Comparison of ENCODE assay signal across 20 cellular contexts in genomic region chr5:158843305-158843704, GRCh38.
DNase-seq lines count a peak whose midpoint lies in the region; ATAC-seq and TF ChIP-seq lines count a peak whose summit lies in the region.
"Had no signal": no experiment of that assay in that cellular context is flagged by ENCODE, and none has a peak within 500 bp of the region (broad histone marks: within the 10 kb centered on the region; RNA-seq: fewer than 3 reads in every experiment).

No MANE protein-coding gene starts in this region.

- intact Hi-C loops in esophagus muscularis mucosa (cut with DNase I): no loop called here
- intact Hi-C loops in gastrocnemius medialis (cut with DNase I; ENCODE audit: low total_unique reads): no loop called here
- intact Hi-C loops in colonic mucosa (cut with DNase I): no loop called here

- TF ChIP-seq CTCF in esophagus muscularis mucosa (IDR thresholded peaks at IDR 0.05): no peak
- no peak for TF ChIP-seq CTCF in gastrocnemius medialis (IDR thresholded peaks at IDR 0.05 in 4 of 5, conservative IDR thresholded peaks at IDR 0.05 in 1 of 5)
- no peak for TF ChIP-seq CTCF in colonic mucosa (IDR thresholded peaks at IDR 0.05)

- H3K4me2 ChIP-seq in BLaER1: peak overlapping the region; percentile 80
- H3K4me2 ChIP-seq: smooth muscle cell had no signal

- ATAC-seq in gastrocnemius medialis (no peak), GM18870 (IDR thresholded peaks at IDR 0.05; ENCODE audit: unreplicated experiment) (no peak)
- ATAC-seq: left lobe of liver had no signal

- DNase-seq in NCI-H524 treated with DMSO at 0.1 percent for 48 hours (lab: John Stamatoyannopoulos, UW) (peak; percentile 86), esophagus muscularis mucosa (ENCODE audit: extremely low spot score) (peak; percentile 75), gastrocnemius medialis (no peak), colonic mucosa (no peak), NCI-H1048 (lab: John Stamatoyannopoulos, UW) (no peak), NOMO-1 (lab: John Stamatoyannopoulos, UW; ENCODE audit: unreplicated experiment in 2 of 2) (no peak)
- DNase-seq: activated CD4-positive, alpha-beta memory T cell treated with anti-CD3 and anti-CD28 coated beads for 36 hours; activated effector memory CD4-positive, alpha-beta T cell treated with Interleukin-2 at 50 U/mL for 16 hours; cortex of kidney; NCI-H1417 treated with DMSO at 0.1 percent for 48 hours; NCI-H526; stimulated activated naive CD4-positive, alpha-beta T cell treated with Interleukin-2 at 50 U/mL for 16 hours; T1000; transverse colon had no signal

- peaks cover 100% of the 10 kb centered on the region for H4K20me1 ChIP-seq in BLaER1

- H3K27me3 ChIP-seq in BLaER1: no peaks in the 10 kb centered on the region
- H3K27me3 ChIP-seq in esophagus muscularis mucosa: peaks cover 0 to 7% (median 0%) of the 10 kb centered on the region in 4 donors
- no peaks in the 10 kb centered on the region for H3K27me3 ChIP-seq in gastrocnemius medialis
- no peaks in the 10 kb centered on the region for H3K27me3 ChIP-seq in colonic mucosa
- H3K27me3 ChIP-seq: transverse colon had no signal

- H3K4me1 ChIP-seq in BLaER1: peaks cover 97% of the 10 kb centered on the region
- peaks cover 0 to 8% (median 0%) of the 10 kb centered on the region in 4 donors for H3K4me1 ChIP-seq in esophagus muscularis mucosa
- H3K4me1 ChIP-seq in gastrocnemius medialis: peaks cover 0 to 6% of the 10 kb centered on the region in 2 donors
- no peaks in the 10 kb centered on the region for H3K4me1 ChIP-seq in colonic mucosa
- H3K4me1 ChIP-seq: transverse colon had no signal

- TF ChIP-seq POLR2A in esophagus muscularis mucosa (IDR thresholded peaks at IDR 0.05; ENCODE audit: low read depth) (no peak), gastrocnemius medialis (IDR thresholded peaks at IDR 0.05) (no peak)

- H3K4me3 ChIP-seq in BLaER1 (no peak overlapping the region), esophagus muscularis mucosa (no peak overlapping the region), gastrocnemius medialis (no peak overlapping the region), colonic mucosa (no peak overlapping the region)
- H3K4me3 ChIP-seq: HAP-1, smooth muscle cell, transverse colon had no signal

- peak overlapping the region; percentile 84 for H3K27ac ChIP-seq in BLaER1
- H3K27ac ChIP-seq in esophagus muscularis mucosa (replicated peaks in 1 of 4): peak overlapping the region in 2 of 4 donors; percentile 10 to 18
- H3K27ac ChIP-seq in gastrocnemius medialis: peak overlapping the region in 3 of 4 donors; percentile 10 to 36 (median 14)
- no peak overlapping the region for H3K27ac ChIP-seq in colonic mucosa
- H3K27ac ChIP-seq: RWPE1, transverse colon had no signal

- no peak for TF ChIP-seq EP300 in esophagus muscularis mucosa (IDR thresholded peaks at IDR 0.05)

- H3K36me3 ChIP-seq in BLaER1 (peaks cover 97% of the 10 kb centered on the region), esophagus muscularis mucosa (no peaks in the 10 kb centered on the region), gastrocnemius medialis (no peaks in the 10 kb centered on the region), colonic mucosa (no peaks in the 10 kb centered on the region)
- H3K36me3 ChIP-seq: HAP-1, transverse colon had no signal

- in situ Hi-C loops in gastrocnemius medialis (cut with MboI; ENCODE audit: low sequenced_read_pairs in 4 of 4): no loop called here

- H3K9ac ChIP-seq in BLaER1 (peak overlapping the region; percentile 11; the same call in 1 of the 2 replicates), colonic mucosa (ENCODE audit: low read depth in 2 of 2, low read length in 2 of 2) (no peak overlapping the region)

- WGBS in esophagus muscularis mucosa: 90% methylated on average over 7 of the region's 7 CpGs

- H3K9me3 ChIP-seq in BLaER1: no peaks in the 10 kb centered on the region
- H3K9me3 ChIP-seq in esophagus muscularis mucosa: no peaks in the 10 kb centered on the region
- no peaks in the 10 kb centered on the region for H3K9me3 ChIP-seq in gastrocnemius medialis
- H3K9me3 ChIP-seq in colonic mucosa: no peaks in the 10 kb centered on the region
- H3K9me3 ChIP-seq: HAP-1, transverse colon had no signal

Comparison
In these comparisons a context has a peak if more than half of its experiments do, and no peak if none do; other contexts are left out.
1. DNase-seq: peak in NCI-H524 treated with DMSO at 0.1 percent for 48 hours (single experiment) and esophagus muscularis mucosa (single experiment); none in gastrocnemius medialis (0 of 2), colonic mucosa (single experiment), NCI-H1048 (single experiment) and NOMO-1 (0 of 2).